Comparison of ENCODE assay signal across 7 cellular contexts in genomic region chr14:62882967-62883366, GRCh38.
"Had no signal": no experiment of that assay in that cellular context is flagged by ENCODE, and none has a peak within 500 bp of the region (broad histone marks: within the 10 kb centered on the region; RNA-seq: fewer than 3 reads in every experiment).

No MANE protein-coding gene starts in this region.

- DNase-seq: IMR-90, KBM-7, KG1 had no signal

- H3K27me3 Mint-ChIP-seq: IgD-negative memory B cell had no signal

- H3K4me1 Mint-ChIP-seq: IgD-negative memory B cell had no signal

- ATAC-seq: HepG2, K562 had no signal

- H3K27ac Mint-ChIP-seq: IgD-negative memory B cell had no signal

- H3K4me3 Mint-ChIP-seq: IgD-negative memory B cell had no signal

- H3K4me3 ChIP-seq: K562 had no signal

- H3K9me3 Mint-ChIP-seq: IgD-negative memory B cell had no signal

- FAIRE-seq: HepG2, K562 had no signal

- H3K27ac ChIP-seq: HL-60 had no signal

- H3K36me3 Mint-ChIP-seq: IgD-negative memory B cell had no signal
